In genomic region chr12:95582230-95583058, GRCh38 we compare ENCODE assay signal across 8 cellular contexts. TPM values are rescaled to one million over a fixed set of nuclear protein-coding genes. Genes with fewer than 3 reads are reported as not detected.
DNase-seq lines count a peak whose midpoint lies in the region; ATAC-seq and TF ChIP-seq lines count a peak whose summit lies in the region.

No MANE protein-coding gene starts in this region.

- TF ChIP-seq CTCF in cardiac fibroblast (IDR thresholded peaks at IDR 0.05; ENCODE audit: low read depth, low read length): peak; percentile 55

- ATAC-seq in GM21526 (IDR thresholded peaks at IDR 0.05; ENCODE audit: low FRiP score, unreplicated experiment) (no peak), HG03175 (IDR thresholded peaks at IDR 0.05; ENCODE audit: unreplicated experiment) (no peak)

- H2BK15ac ChIP-seq in mesendoderm (replicated peaks; ENCODE audit: low read depth): no peak overlapping the region

- no peaks in the 10 kb centered on the region for H3K4me1 ChIP-seq in mesendoderm (ENCODE audit: control insufficient read depth, low read depth, low read length)

- no peak overlapping the region for H3K4ac ChIP-seq in mesendoderm (ENCODE audit: low read depth, low read length)

- no peak overlapping the region for H3K27ac ChIP-seq in mesendoderm (ENCODE audit: low read depth, low read length)

- H3K56ac ChIP-seq in mesendoderm (ENCODE audit: low read length): no peak overlapping the region

- H2AK5ac ChIP-seq in mesendoderm (ENCODE audit: low read length): no peak overlapping the region

- no peaks in the 10 kb centered on the region for H3K36me3 ChIP-seq in mesendoderm (ENCODE audit: control insufficient read depth, insufficient read depth, low read length)

- no peaks in the 10 kb centered on the region for H3K79me2 ChIP-seq in mesendoderm (ENCODE audit: control insufficient read depth, insufficient read depth, low read length)

- no peaks in the 10 kb centered on the region for H3K27me3 ChIP-seq in mesendoderm (ENCODE audit: insufficient read depth, low read length, poor library complexity)

- H3K18ac ChIP-seq in mesendoderm (ENCODE audit: low read length): no peak overlapping the region

- DNase-seq in DMS53 treated with DMSO at 0.1 percent for 48 hours (lab: John Stamatoyannopoulos, UW; ENCODE audit: unreplicated experiment) (peak; percentile 77), NCI-H2107 (lab: John Stamatoyannopoulos, UW) (peak; percentile 12), cardiac fibroblast (ENCODE audit: low read depth in 2 of 2) (peak; percentile 65 to 78), mesendoderm (peak; percentile 49)
- no peak for DNase-seq in activated CD4-positive, CD25-positive, alpha-beta regulatory T cell treated with anti-CD3 and anti-CD28 coated beads, Interleukin-2, amount 50 U/mL, for 72 hours
- no peak for DNase-seq in activated CD4-positive, alpha-beta T cell treated with anti-CD3 and anti-CD28 coated beads, Interleukin-2, amount 50 U/mL, for 1 hour

- H3K4me2 ChIP-seq in mesendoderm (ENCODE audit: low read length): no peak overlapping the region

- no peak overlapping the region for H2BK5ac ChIP-seq in mesendoderm (ENCODE audit: low read length)

- H2BK120ac ChIP-seq in mesendoderm (ENCODE audit: low read depth, low read length): no peak overlapping the region

- H3K23ac ChIP-seq in mesendoderm (ENCODE audit: low read length): no peak overlapping the region

- no peak overlapping the region for H3K9ac ChIP-seq in mesendoderm (ENCODE audit: low read length)

- H3K4me3 ChIP-seq in cardiac fibroblast (replicated peaks in 1 of 2; ENCODE audit: low read depth in 2 of 2, low read length in 2 of 2): no peak overlapping the region
- H3K4me3 ChIP-seq in mesendoderm (ENCODE audit: low read length): no peak overlapping the region

- no peak overlapping the region for H4K8ac ChIP-seq in mesendoderm (ENCODE audit: low read depth, low read length)

- H3K79me1 ChIP-seq in mesendoderm (ENCODE audit: low read length): no peaks in the 10 kb centered on the region

- no CpG with 5 or more reads among the region's 8 CpGs for WGBS in mesendoderm (ENCODE audit: extremely low coverage, insufficient coverage, low lambda C conversion rate)

- no peak overlapping the region for H4K5ac ChIP-seq in mesendoderm (ENCODE audit: low read length)

RNA-seq across cellular contexts. Expression of gene USP44, which starts 31.2 kb away (rescaled TPM):
- polyA plus RNA-seq in mesendoderm (2013, experiment 1 of 2): 25.0 TPM
- 27.8 TPM for polyA plus RNA-seq in mesendoderm (2013, experiment 2 of 2)

Comparison
In these comparisons a context has a peak if more than half of its experiments do, and no peak if none do; other contexts are left out.
1. DNase-seq: peak in DMS53 treated with DMSO at 0.1 percent for 48 hours (single experiment), NCI-H2107 (single experiment), cardiac fibroblast (2 of 2) and mesendoderm (single experiment); none in activated CD4-positive, CD25-positive, alpha-beta regulatory T cell treated with anti-CD3 and anti-CD28 coated beads, Interleukin-2, amount 50 U/mL, for 72 hours (single experiment) and activated CD4-positive, alpha-beta T cell treated with anti-CD3 and anti-CD28 coated beads, Interleukin-2, amount 50 U/mL, for 1 hour (single experiment).